ENCODE assay signal across 10 cellular contexts in the genomic region with DNA sequence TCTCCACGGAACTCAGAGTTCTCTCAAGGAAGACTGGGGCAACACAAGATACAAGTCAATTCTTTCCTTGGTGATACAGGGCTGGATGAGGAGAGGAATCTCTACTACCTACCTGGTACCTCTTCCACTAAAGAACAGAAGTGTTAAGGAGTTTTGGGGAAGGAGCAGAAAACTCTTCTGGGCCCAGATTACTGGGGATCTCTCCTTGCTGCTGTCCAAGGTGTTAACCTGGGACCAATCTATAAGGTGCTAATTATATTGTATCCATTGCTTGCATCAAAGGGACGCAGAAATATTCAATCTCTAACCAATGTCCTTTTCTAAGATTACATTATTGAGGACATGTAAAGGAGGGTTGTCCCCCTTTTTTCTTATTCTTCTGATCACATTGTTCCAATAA.
"Had no signal": no experiment of that assay in that cellular context is flagged by ENCODE, and none has a peak within 500 bp of the region (broad histone marks: within the 10 kb centered on the region; RNA-seq: fewer than 3 reads in every experiment).

No MANE protein-coding gene starts in this region.

- DNase-seq: GOT3, H7, HFFc6, IMR-90, Karpas-422, KBM-7 had no signal

- H3K27ac Mint-ChIP-seq: HFFc6 had no signal

- H3K27ac ChIP-seq: HL-60, KMS-11 had no signal

- H3K4me1 ChIP-seq: HAP-1 had no signal

- H3K9me3 ChIP-seq: HAP-1 had no signal

- H3K4me3 Mint-ChIP-seq: HFFc6 had no signal

- H3K4me3 ChIP-seq: HAP-1 had no signal

- H3K9ac ChIP-seq: KMS-11 had no signal

- ATAC-seq: HCT116 had no signal

- H3K4me2 ChIP-seq: KMS-11 had no signal

- H3K36me3 ChIP-seq: HAP-1 had no signal
